1 cellular context compared by ENCODE assay signal in genomic region chr4:4426511-4427477, GRCh38.
TF ChIP-seq lines count a peak whose summit lies in the region.

No MANE protein-coding gene starts in this region.

TF ChIP-seq in GM23338, 12 proteins besides CTCF, POLR2A, EP300 and RAD21 (continued from another document):
- TF ChIP-seq ZNF462 (CRISPR knock-in tag; IDR thresholded peaks at IDR 0.05), result 0 out of 2 replicates have a peak, but pooled peaks have one; percentile 21
